ENCODE assay signal across 1 cellular context in the genomic region with DNA sequence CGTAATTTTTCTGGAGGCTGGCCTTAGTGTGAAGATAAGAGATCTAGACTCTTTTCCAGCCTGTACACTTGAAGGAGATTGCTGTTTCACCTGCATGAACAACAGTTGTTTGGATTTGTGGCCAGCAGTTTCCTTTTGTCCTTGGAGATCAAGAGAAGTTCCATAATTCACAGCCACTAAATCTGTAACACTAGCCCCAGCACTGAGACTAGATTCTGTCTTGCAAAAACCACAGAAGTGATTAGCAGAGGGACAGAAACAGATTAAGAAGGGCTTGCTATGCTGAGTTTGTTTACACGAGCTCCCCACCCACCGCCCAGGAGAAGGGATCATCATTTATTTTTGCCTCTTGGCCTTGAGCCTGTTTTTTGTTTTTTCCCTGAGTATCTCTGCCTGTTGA.
TF ChIP-seq lines count a peak whose summit lies in the region.

No MANE protein-coding gene starts in this region.

TF ChIP-seq in HepG2, 621 proteins besides CTCF, POLR2A, EP300 and RAD21 (continued from another document):
- TF ChIP-seq, protein P1, sequence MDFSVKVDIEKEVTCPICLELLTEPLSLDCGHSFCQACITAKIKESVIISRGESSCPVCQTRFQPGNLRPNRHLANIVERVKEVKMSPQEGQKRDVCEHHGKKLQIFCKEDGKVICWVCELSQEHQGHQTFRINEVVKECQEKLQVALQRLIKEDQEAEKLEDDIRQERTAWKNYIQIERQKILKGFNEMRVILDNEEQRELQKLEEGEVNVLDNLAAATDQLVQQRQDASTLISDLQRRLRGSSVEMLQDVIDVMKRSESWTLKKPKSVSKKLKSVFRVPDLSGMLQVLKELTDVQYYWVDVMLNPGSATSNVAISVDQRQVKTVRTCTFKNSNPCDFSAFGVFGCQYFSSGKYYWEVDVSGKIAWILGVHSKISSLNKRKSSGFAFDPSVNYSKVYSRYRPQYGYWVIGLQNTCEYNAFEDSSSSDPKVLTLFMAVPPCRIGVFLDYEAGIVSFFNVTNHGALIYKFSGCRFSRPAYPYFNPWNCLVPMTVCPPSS (IDR thresholded peaks at IDR 0.05) = no peak
- TF ChIP-seq ZSCAN29 (CRISPR knock-in tag; conservative IDR thresholded peaks at IDR 0.05) = 0 out of 2 replicates have a peak, but pooled peaks have one; percentile 41
TF ChIP-seq in HepG2: peak in this region for 1.
